In the genomic region with DNA sequence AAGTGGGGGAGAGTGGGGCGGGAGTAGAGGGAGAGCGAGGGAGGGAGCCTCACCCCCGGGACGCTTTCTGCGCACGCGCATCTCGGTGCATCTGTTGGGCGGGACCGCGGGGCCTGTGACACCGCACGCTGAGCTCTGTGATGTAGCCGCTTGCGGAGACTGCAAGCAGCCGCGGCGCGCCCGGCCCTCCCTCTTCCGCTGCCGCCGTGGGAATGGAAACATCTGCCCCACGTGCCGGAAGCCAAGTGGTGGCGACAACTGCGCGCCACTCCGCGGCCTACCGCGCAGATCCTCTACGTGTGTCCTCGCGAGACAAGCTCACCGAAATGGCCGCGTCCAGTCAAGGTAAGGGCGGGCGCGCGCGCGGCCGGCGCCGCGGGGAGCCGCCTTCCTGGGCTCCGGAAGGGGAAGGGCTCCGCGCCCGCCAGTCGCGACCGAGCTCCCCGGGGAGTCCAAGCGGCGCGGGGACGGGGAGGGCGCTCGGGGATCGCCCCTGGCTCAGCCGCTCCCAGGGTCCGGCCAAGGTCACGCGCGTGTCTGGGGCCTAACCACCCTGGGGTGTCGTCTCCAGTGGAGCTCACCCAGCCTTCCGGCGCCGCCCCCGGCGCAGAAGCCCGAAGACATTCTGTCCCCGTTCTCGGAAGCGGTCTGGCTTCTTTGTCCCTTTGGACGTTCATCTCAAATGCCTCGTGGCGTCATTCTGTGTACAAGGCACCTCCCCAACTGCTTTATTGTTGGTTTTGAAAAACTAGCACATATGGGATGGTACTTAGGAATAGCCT, we compare ENCODE assay signal across 8 cellular contexts.
DNase-seq lines count a peak whose midpoint lies in the region; ATAC-seq lines count a peak whose summit lies in the region.

A gene with protein sequence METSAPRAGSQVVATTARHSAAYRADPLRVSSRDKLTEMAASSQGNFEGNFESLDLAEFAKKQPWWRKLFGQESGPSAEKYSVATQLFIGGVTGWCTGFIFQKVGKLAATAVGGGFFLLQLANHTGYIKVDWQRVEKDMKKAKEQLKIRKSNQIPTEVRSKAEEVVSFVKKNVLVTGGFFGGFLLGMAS (plus strand): TSS at position 118 of the 782 bp plus-strand sequence. CDS start 95 bp downstream, at position 213.

- H3K27me3 ChIP-seq in BLaER1: peaks cover 34% of the 10 kb centered on the region

- H3K4me3 ChIP-seq in BLaER1: peak within 1 kb of the TSS; percentile 73

- no peaks in the 10 kb centered on the region for H3K9me3 ChIP-seq in BLaER1

- H3K4me1 ChIP-seq in BLaER1: peaks cover 13% of the 10 kb centered on the region

- H3K9ac ChIP-seq in BLaER1: peak within 1 kb of the TSS; percentile 90

- peak within 1 kb of the TSS; percentile 96 for H3K27ac ChIP-seq in BLaER1
- peak within 1 kb of the TSS; percentile 91 for H3K27ac ChIP-seq in cingulate gyrus (ENCODE audit: low read depth, low read length)

- DNase-seq in NCI-H524 treated with DMSO at 0.1 percent for 48 hours (lab: John Stamatoyannopoulos, UW) (peak; percentile 80), kidney tubule cell (ENCODE audit: low spot score) (peak; percentile 94)
- DNase-seq in activated CD4-positive, alpha-beta T cell treated with anti-CD3 and anti-CD28 coated beads for 4 hours: peak; percentile 89 to 91
- peak; percentile 64 to 80 (median 72) for DNase-seq in stimulated activated CD4-positive, alpha-beta T cell treated with anti-CD3 and anti-CD28 coated beads, Interleukin-1b, Interleukin-23, amount 100 ng/mL, for 24 hours (ENCODE audit: low read depth in 4 of 4, low spot score in 1 of 4)

- peak within 1 kb of the TSS; percentile 75 for H3K4me2 ChIP-seq in BLaER1

- no peaks in the 10 kb centered on the region for H3K36me3 ChIP-seq in BLaER1

- peak; percentile 96 for ATAC-seq in GM19324 (IDR thresholded peaks at IDR 0.05; ENCODE audit: low FRiP score, unreplicated experiment)
- ATAC-seq in HG03460 (IDR thresholded peaks at IDR 0.05; ENCODE audit: unreplicated experiment): peak; percentile 84

- H4K20me1 ChIP-seq in BLaER1: 0 out of 2 replicates have a peak, but pooled peaks cover 10% of the 10 kb centered on the region

Comparison
In these comparisons a context has a peak if more than half of its experiments do, and no peak if none do; other contexts are left out.
1. Peak in every context shown above with its lines: DNase-seq, ATAC-seq, H3K4me3 ChIP-seq and H3K27ac ChIP-seq.